17 cellular contexts compared by ENCODE assay signal in the genomic region with DNA sequence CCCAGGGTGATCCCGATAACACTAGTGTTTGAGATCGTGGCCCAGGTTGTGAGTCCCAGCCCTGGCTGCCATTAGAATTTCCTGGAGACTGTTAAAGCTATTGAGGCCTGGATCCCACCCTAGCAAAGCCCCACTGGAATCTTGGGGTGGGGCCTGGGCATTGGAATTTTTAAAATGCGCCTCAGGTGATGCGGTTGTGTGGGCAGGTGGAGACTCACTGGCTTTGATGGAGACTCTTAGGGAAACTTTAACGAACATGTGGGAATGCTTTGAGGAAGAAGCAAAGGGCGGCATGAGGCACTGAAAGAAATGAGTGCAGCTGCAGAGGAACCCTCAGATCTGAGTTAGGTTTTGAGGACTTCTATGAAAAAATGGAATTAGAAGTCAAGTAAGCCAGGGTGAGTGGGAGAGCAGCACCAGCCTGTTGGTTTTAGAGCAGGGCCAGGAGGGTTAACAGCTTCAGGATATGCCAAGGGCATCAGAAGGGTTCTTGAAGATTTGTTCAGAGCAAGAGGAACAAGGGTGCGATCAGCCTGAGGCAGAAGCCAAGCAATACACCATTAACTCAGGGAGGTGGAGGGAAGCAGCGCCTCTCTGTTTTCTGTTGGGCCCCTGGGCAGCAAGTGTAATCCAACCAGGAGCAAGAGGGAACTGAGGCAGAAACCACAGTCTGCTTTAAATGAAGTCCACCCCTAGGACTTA.
"Had no signal": no experiment of that assay in that cellular context is flagged by ENCODE, and none has a peak within 500 bp of the region (broad histone marks: within the 10 kb centered on the region; RNA-seq: fewer than 3 reads in every experiment).

No MANE protein-coding gene starts in this region.

- H3K4me3 ChIP-seq: ascending aorta, heart right ventricle, lower lobe of right lung, psoas muscle, SJSA1, upper lobe of left lung had no signal

- H3K27ac Mint-ChIP-seq: activated CD4-positive, alpha-beta memory T cell treated with anti-CD3 and anti-CD28 coated beads, Interleukin-2, amount 10 ng/mL, durations not matched to agents 7 days and 5 days; naive thymus-derived CD4-positive, alpha-beta T cell had no signal

- FAIRE-seq: endothelial cell of umbilical vein, frontal cortex had no signal

- H3K36me3 ChIP-seq: ascending aorta, heart right ventricle, lower lobe of right lung, SJSA1, upper lobe of left lung had no signal

- H3K9me3 ChIP-seq: ascending aorta, lower lobe of right lung, psoas muscle, upper lobe of left lung had no signal

- H3K4me1 Mint-ChIP-seq: activated CD4-positive, alpha-beta memory T cell treated with anti-CD3 and anti-CD28 coated beads, Interleukin-2, amount 10 ng/mL, durations not matched to agents 7 days and 5 days had no signal

- H3K27me3 ChIP-seq: ascending aorta, heart right ventricle, SJSA1, upper lobe of left lung had no signal

- ATAC-seq: lower lobe of right lung; naive thymus-derived CD4-positive, alpha-beta T cell; psoas muscle had no signal

- H3K27me3 Mint-ChIP-seq: activated CD4-positive, alpha-beta memory T cell treated with anti-CD3 and anti-CD28 coated beads, Interleukin-2, amount 10 ng/mL, durations not matched to agents 7 days and 5 days; naive thymus-derived CD4-positive, alpha-beta T cell had no signal

- H3K27ac ChIP-seq: ascending aorta, heart right ventricle, lower lobe of right lung, psoas muscle, SJSA1, upper lobe of left lung had no signal

- DNase-seq: activated CD4-positive, alpha-beta memory T cell treated with anti-CD3 and anti-CD28 coated beads, Interleukin-2, amount 10 ng/mL, durations not matched to agents 7 days and 5 days; activated CD4-positive, CD25-positive, alpha-beta regulatory T cell treated with anti-CD3 and anti-CD28 coated beads, Interleukin-2, amount 50 U/mL, for 72 hours; activated naive CD4-positive, alpha-beta T cell; activated T-cell treated with anti-CD3 and anti-CD28 coated beads, Interleukin-2, amount 50 U/mL, for 48 hours; heart right ventricle; islet precursor cell; lower lobe of right lung; naive thymus-derived CD4-positive, alpha-beta T cell; psoas muscle; stimulated activated CD4-positive, alpha-beta T cell treated with anti-CD3 and anti-CD28 coated beads, Interleukin-15, amount 100 ng/mL, for 24 hours; stimulated activated CD4-positive, alpha-beta T cell treated with anti-CD3 and anti-CD28 coated beads, Interleukin-4, amount 100 ng/mL, for 24 hours; SW 1271; upper lobe of left lung had no signal

- H3K4me3 Mint-ChIP-seq: activated CD4-positive, alpha-beta memory T cell treated with anti-CD3 and anti-CD28 coated beads, Interleukin-2, amount 10 ng/mL, durations not matched to agents 7 days and 5 days; naive thymus-derived CD4-positive, alpha-beta T cell had no signal
